ENCODE assay signal across 1 cellular context in the genomic region with DNA sequence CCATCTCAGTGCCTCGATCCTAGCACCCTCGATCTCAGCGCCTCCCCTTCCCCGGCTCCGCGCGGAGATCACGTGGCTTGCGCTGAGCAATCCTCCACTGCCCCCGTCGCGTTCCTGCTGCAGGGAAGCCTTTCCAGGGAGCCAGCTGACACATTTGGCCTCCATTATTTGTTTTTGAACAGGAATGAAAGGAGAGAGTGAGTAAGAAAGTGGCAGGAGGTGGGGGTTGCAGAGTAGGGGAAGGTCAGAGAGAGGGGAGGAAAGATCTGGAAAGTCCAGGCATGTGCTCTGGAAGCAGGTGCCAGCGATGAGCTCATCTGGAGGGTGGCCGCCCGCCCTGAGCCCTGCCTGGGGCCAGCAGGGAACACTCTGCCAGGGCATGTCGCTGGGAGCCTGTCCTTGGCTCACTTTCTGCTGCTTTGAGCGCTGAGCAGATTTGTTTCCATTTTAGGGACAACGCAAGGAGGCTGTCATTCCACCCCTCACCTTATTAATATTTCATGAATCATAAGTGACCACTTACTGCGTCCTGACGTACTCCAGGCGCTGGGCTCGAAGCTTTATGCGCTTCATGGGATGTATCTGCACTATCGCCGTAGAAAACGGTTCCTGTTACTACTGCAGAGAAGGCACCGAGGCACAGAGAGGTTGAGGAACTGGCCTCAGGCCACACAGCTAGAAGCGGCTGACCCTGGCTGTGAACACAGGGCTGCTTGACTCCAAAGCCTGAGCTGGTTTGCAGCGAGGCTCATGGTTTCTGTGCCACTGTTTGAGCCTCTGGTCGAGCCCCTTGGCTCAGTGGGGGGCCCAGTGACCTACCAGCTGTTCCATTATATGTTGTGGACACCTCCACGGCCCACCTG.
TF ChIP-seq lines count a peak whose summit lies in the region.

No MANE protein-coding gene starts in this region.

TF ChIP-seq in GM23338, 12 proteins besides CTCF, POLR2A, EP300 and RAD21 (continued from another document):
- TF ChIP-seq, protein P1, sequence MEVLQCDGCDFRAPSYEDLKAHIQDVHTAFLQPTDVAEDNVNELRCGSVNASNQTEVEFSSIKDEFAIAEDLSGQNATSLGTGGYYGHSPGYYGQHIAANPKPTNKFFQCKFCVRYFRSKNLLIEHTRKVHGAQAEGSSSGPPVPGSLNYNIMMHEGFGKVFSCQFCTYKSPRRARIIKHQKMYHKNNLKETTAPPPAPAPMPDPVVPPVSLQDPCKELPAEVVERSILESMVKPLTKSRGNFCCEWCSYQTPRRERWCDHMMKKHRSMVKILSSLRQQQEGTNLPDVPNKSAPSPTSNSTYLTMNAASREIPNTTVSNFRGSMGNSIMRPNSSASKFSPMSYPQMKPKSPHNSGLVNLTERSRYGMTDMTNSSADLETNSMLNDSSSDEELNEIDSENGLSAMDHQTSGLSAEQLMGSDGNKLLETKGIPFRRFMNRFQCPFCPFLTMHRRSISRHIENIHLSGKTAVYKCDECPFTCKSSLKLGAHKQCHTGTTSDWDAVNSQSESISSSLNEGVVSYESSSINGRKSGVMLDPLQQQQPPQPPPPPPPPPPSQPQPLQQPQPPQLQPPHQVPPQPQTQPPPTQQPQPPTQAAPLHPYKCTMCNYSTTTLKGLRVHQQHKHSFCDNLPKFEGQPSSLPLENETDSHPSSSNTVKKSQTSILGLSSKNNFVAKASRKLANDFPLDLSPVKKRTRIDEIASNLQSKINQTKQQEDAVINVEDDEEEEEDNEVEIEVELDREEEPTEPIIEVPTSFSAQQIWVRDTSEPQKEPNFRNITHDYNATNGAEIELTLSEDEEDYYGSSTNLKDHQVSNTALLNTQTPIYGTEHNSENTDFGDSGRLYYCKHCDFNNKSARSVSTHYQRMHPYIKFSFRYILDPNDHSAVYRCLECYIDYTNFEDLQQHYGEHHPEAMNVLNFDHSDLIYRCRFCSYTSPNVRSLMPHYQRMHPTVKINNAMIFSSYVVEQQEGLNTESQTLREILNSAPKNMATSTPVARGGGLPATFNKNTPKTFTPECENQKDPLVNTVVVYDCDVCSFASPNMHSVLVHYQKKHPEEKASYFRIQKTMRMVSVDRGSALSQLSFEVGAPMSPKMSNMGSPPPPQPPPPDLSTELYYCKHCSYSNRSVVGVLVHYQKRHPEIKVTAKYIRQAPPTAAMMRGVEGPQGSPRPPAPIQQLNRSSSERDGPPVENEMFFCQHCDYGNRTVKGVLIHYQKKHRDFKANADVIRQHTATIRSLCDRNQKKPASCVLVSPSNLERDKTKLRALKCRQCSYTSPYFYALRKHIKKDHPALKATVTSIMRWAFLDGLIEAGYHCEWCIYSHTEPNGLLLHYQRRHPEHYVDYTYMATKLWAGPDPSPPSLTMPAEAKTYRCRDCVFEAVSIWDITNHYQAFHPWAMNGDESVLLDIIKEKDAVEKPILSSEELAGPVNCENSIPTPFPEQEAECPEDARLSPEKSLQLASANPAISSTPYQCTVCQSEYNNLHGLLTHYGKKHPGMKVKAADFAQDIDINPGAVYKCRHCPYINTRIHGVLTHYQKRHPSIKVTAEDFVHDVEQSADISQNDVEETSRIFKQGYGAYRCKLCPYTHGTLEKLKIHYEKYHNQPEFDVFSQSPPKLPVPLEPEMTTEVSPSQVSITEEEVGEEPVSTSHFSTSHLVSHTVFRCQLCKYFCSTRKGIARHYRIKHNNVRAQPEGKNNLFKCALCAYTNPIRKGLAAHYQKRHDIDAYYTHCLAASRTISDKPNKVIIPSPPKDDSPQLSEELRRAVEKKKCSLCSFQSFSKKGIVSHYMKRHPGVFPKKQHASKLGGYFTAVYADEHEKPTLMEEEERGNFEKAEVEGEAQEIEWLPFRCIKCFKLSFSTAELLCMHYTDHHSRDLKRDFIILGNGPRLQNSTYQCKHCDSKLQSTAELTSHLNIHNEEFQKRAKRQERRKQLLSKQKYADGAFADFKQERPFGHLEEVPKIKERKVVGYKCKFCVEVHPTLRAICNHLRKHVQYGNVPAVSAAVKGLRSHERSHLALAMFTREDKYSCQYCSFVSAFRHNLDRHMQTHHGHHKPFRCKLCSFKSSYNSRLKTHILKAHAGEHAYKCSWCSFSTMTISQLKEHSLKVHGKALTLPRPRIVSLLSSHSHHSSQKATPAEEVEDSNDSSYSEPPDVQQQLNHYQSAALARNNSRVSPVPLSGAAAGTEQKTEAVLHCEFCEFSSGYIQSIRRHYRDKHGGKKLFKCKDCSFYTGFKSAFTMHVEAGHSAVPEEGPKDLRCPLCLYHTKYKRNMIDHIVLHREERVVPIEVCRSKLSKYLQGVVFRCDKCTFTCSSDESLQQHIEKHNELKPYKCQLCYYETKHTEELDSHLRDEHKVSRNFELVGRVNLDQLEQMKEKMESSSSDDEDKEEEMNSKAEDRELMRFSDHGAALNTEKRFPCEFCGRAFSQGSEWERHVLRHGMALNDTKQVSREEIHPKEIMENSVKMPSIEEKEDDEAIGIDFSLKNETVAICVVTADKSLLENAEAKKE (CRISPR knock-in tag; IDR thresholded peaks at IDR 0.05): no peak
- TF ChIP-seq, protein P2, sequence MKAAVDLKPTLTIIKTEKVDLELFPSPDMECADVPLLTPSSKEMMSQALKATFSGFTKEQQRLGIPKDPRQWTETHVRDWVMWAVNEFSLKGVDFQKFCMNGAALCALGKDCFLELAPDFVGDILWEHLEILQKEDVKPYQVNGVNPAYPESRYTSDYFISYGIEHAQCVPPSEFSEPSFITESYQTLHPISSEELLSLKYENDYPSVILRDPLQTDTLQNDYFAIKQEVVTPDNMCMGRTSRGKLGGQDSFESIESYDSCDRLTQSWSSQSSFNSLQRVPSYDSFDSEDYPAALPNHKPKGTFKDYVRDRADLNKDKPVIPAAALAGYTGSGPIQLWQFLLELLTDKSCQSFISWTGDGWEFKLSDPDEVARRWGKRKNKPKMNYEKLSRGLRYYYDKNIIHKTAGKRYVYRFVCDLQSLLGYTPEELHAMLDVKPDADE (IDR thresholded peaks at IDR 0.05): no peak
- TF ChIP-seq POLR2AphosphoS5 (IDR thresholded peaks at IDR 0.05; ENCODE audit: low read depth) (no peak), EZH2phosphoT487 (IDR thresholded peaks at IDR 0.05; ENCODE audit: unreplicated experiment) (no peak), ZNF114 (CRISPR knock-in tag; IDR thresholded peaks at IDR 0.05) (no peak)
